Comparison of ENCODE assay signal across 8 cellular contexts in genomic region chr22:36331306-36331911, GRCh38. TPM values are rescaled to one million over a fixed set of nuclear protein-coding genes. Genes with fewer than 3 reads are reported as not detected.
DNase-seq lines count a peak whose midpoint lies in the region; ATAC-seq and TF ChIP-seq lines count a peak whose summit lies in the region.

No MANE protein-coding gene starts in this region.

- peak overlapping the region; percentile 87 for H3K4me3 Mint-ChIP-seq in activated naive CD4-positive, alpha-beta T cell treated with anti-CD3 and anti-CD28 coated beads, Interleukin-2, amount 10 ng/mL, durations not matched to agents 7 days and 5 days

- H3K27ac ChIP-seq in ACC112 (ENCODE audit: low read depth, low read length) (peak overlapping the region; percentile 100), RWPE2 (ENCODE audit: poor library complexity, severe bottlenecking) (peak overlapping the region; percentile 100), prostate gland (peak overlapping the region; percentile 94 to 96)

- H3K36me3 ChIP-seq in ACC112 (ENCODE audit: insufficient read depth, low read length) (peaks cover 27% of the 10 kb centered on the region; the same call in 1 of the 2 replicates), RWPE2 (ENCODE audit: low read depth) (peaks cover 87% of the 10 kb centered on the region), prostate gland (peaks cover 0 to 4% of the 10 kb centered on the region in 2 donors)

- 13% methylated on average over 11 of the region's 11 CpGs for WGBS in prostate gland

- H3K9me3 Mint-ChIP-seq in activated naive CD4-positive, alpha-beta T cell treated with anti-CD3 and anti-CD28 coated beads, Interleukin-2, amount 10 ng/mL, durations not matched to agents 7 days and 5 days = no peaks in the 10 kb centered on the region

- intact Hi-C loops in cardiac septum (cut with DNase I) = loop anchor here (1.0 kb wide), 1 partner anchor 134 kb away; no protein-coding TSS in a partner anchor
- intact Hi-C loops in prostate gland (cut with DNase I) = loop anchor here (5.0 kb wide), 1 partner anchor 36 kb away; no protein-coding TSS in a partner anchor

- no peak overlapping the region for H2AFZ ChIP-seq in ACC112 (ENCODE audit: low read length, unreplicated experiment)

- peaks cover 99% of the 10 kb centered on the region for H3K4me1 Mint-ChIP-seq in activated naive CD4-positive, alpha-beta T cell treated with anti-CD3 and anti-CD28 coated beads, Interleukin-2, amount 10 ng/mL, durations not matched to agents 7 days and 5 days

- H3K27me3 Mint-ChIP-seq in activated naive CD4-positive, alpha-beta T cell treated with anti-CD3 and anti-CD28 coated beads, Interleukin-2, amount 10 ng/mL, durations not matched to agents 7 days and 5 days = no peaks in the 10 kb centered on the region

- peaks cover 66% of the 10 kb centered on the region for H3K79me2 ChIP-seq in ACC112 (ENCODE audit: control insufficient read depth, insufficient read depth, low read length, unreplicated experiment)

- CTCF ChIA-PET in activated naive CD4-positive, alpha-beta T cell treated with anti-CD3 and anti-CD28 coated beads, Interleukin-2, amount 10 ng/mL, durations not matched to agents 7 days and 5 days (lab: Charles Lee) = interaction anchor here (0.9 to 2.4 kb wide), 9 partner anchors 12 to 139 kb away, joined by 3 to 15 read pairs (median 6); no protein-coding TSS in a partner anchor

- peaks cover 76% of the 10 kb centered on the region for H3K4me1 ChIP-seq in ACC112 (ENCODE audit: control insufficient read depth, insufficient read depth, low read length, unreplicated experiment)
- peaks cover 84% of the 10 kb centered on the region for H3K4me1 ChIP-seq in RWPE2 (ENCODE audit: insufficient read depth, poor library complexity, severe bottlenecking)
- peaks cover 97% of the 10 kb centered on the region for H3K4me1 ChIP-seq in prostate gland (replicated peaks)

- TF ChIP-seq CTCF in RWPE2 (IDR thresholded peaks at IDR 0.05; ENCODE audit: poor library complexity, severe bottlenecking) (peak; percentile 6), prostate gland (IDR thresholded peaks at IDR 0.05) (no peak)

- H3K27me3 ChIP-seq in ACC112 (ENCODE audit: insufficient read depth, low read length) = no peaks in the 10 kb centered on the region
- no peaks in the 10 kb centered on the region for H3K27me3 ChIP-seq in RWPE2 (ENCODE audit: insufficient read depth, poor library complexity, severe bottlenecking)
- H3K27me3 ChIP-seq in prostate gland (replicated peaks; ENCODE audit: insufficient read depth) = no peaks in the 10 kb centered on the region

- ATAC-seq in GM18873 (IDR thresholded peaks at IDR 0.05; ENCODE audit: low FRiP score, unreplicated experiment) = peak; percentile 43
- ATAC-seq in HG03432 (IDR thresholded peaks at IDR 0.05; ENCODE audit: unreplicated experiment) = peak; percentile 58
- ATAC-seq in RWPE2 (ENCODE audit: low read depth) = peak; percentile 55

- DNase-seq in RWPE2 (ENCODE audit: low spot score) (peak; percentile 97), cardiac septum (ENCODE audit: low spot score) (peak; percentile 97), prostate gland (ENCODE audit: low spot score) (peak; percentile 80), cerebellum (ENCODE audit: low spot score) (no peak)
- peak; percentile 88 for DNase-seq in activated naive CD4-positive, alpha-beta T cell treated with anti-CD3 and anti-CD28 coated beads, Interleukin-2, amount 10 ng/mL, durations not matched to agents 7 days and 5 days

- peaks cover 95% of the 10 kb centered on the region for H3K36me3 Mint-ChIP-seq in activated naive CD4-positive, alpha-beta T cell treated with anti-CD3 and anti-CD28 coated beads, Interleukin-2, amount 10 ng/mL, durations not matched to agents 7 days and 5 days

- peak overlapping the region; percentile 99 for H3K27ac Mint-ChIP-seq in activated naive CD4-positive, alpha-beta T cell treated with anti-CD3 and anti-CD28 coated beads, Interleukin-2, amount 10 ng/mL, durations not matched to agents 7 days and 5 days

- H3K9me3 ChIP-seq in RWPE2 (ENCODE audit: severe bottlenecking) = no peaks in the 10 kb centered on the region
- no peaks in the 10 kb centered on the region for H3K9me3 ChIP-seq in prostate gland

- peak overlapping the region; percentile 45 for H3K4me3 ChIP-seq in ACC112 (ENCODE audit: low read depth, low read length)
- no peak overlapping the region for H3K4me3 ChIP-seq in RWPE2 (ENCODE audit: severe bottlenecking)
- no peak overlapping the region for H3K4me3 ChIP-seq in prostate gland

- TF ChIP-seq POLR2A in prostate gland (IDR thresholded peaks at IDR 0.05) = peak; percentile 53

RNA-seq across cellular contexts. Expression of gene MYH9, which starts 56.4 kb away (rescaled TPM):
- total RNA-seq in cardiac septum = 282 TPM
- 100 to 1,000 TPM; 295 to 329 TPM for total RNA-seq in prostate gland
- 38.6 TPM for total RNA-seq in cerebellum
